Comparison of ENCODE assay signal across 16 cellular contexts in genomic region chr6:24995270-24995669, GRCh38.
"Had no signal": no experiment of that assay in that cellular context is flagged by ENCODE, and none has a peak within 500 bp of the region (broad histone marks: within the 10 kb centered on the region; RNA-seq: fewer than 3 reads in every experiment).

No MANE protein-coding gene starts in this region.

- H3K9me3 ChIP-seq: colonic mucosa, sigmoid colon, upper lobe of right lung had no signal

- H3K27me3 ChIP-seq: colonic mucosa, sigmoid colon, upper lobe of right lung had no signal

- H3K36me3 ChIP-seq: colonic mucosa, sigmoid colon, upper lobe of right lung had no signal

- H3K4me1 Mint-ChIP-seq: brain had no signal

- H3K27me3 Mint-ChIP-seq: activated naive CD8-positive, alpha-beta T cell treated with anti-CD3 and anti-CD28 coated beads, Interleukin-2, amount 10 ng/mL, durations not matched to agents 7 days and 5 days had no signal

- H3K4me1 ChIP-seq: colonic mucosa, parathyroid adenoma, upper lobe of right lung had no signal

- ATAC-seq: left lobe of liver, SK-N-SH treated with all-trans-retinoic acid at 6 μM for 48 hours had no signal

- H3K4me3 Mint-ChIP-seq: activated naive CD8-positive, alpha-beta T cell treated with anti-CD3 and anti-CD28 coated beads, Interleukin-2, amount 10 ng/mL, durations not matched to agents 7 days and 5 days; activated T-helper 1 cell treated with anti-CD3 and anti-CD28 coated beads, Interleukin-12 subunit alpha, Interleukin-12 subunit beta, Interleukin-2, Interleukin-4 antibody, amounts not matched to agents 30 ng/mL and 10 ng/mL and 1 ng/mL, durations not matched to agents 14 hours and 24 hours and 36 hours; brain had no signal

- H3K27ac ChIP-seq: colonic mucosa, parathyroid adenoma, sigmoid colon, upper lobe of right lung had no signal

- DNase-seq: activated gamma-delta T cell treated with Interleukin-2 at 50 U/mL for 16 hours; activated naive CD8-positive, alpha-beta T cell treated with anti-CD3 and anti-CD28 coated beads, Interleukin-2, amount 10 ng/mL, durations not matched to agents 7 days and 5 days; central memory CD4-positive, alpha-beta T cell; colonic mucosa; kidney; sigmoid colon; stimulated activated CD4-positive, alpha-beta T cell treated with anti-CD3 and anti-CD28 coated beads, Interleukin-4, amount 100 ng/mL, for 24 hours; stimulated activated naive CD4-positive, alpha-beta T cell; T-helper 1 cell; T1000; upper lobe of right lung had no signal

- H3K27ac Mint-ChIP-seq: activated T-helper 1 cell treated with anti-CD3 and anti-CD28 coated beads, Interleukin-12 subunit alpha, Interleukin-12 subunit beta, Interleukin-2, Interleukin-4 antibody, amounts not matched to agents 30 ng/mL and 10 ng/mL and 1 ng/mL, durations not matched to agents 14 hours and 24 hours and 36 hours; brain had no signal

- H3K79me2 ChIP-seq: parathyroid adenoma had no signal

- H3K9ac ChIP-seq: parathyroid adenoma had no signal

- H2AFZ ChIP-seq: parathyroid adenoma had no signal

- H3K4me3 ChIP-seq: colonic mucosa, sigmoid colon, upper lobe of right lung had no signal
